ENCODE assay signal across 20 cellular contexts in the genomic region with DNA sequence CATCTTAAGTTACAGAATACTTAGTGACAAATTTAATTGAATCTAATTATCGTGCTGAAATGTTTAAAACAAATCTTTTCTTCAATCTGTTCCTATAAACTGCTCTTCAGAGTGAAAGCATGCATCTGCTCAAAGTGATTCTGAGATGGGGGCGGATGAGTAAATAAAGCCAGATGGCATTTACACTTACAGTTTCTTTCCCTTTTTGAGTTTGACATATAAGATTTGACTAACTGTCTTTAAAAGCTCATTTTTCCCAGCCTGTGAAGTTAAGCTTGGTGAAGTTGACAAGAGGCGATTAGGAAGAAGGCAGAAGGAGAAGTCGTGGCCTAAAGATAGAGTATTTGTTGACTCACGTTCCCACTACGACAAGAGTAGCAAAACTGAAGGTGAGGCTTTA.
DNase-seq lines count a peak whose midpoint lies in the region; ATAC-seq, FAIRE-seq and TF ChIP-seq lines count a peak whose summit lies in the region.
"Had no signal": no experiment of that assay in that cellular context is flagged by ENCODE, and none has a peak within 500 bp of the region (broad histone marks: within the 10 kb centered on the region; RNA-seq: fewer than 3 reads in every experiment).

No MANE protein-coding gene starts in this region.

- intact Hi-C loops in vagina (cut with DNase I), result no loop called here

- peak; percentile 34 for DNase-seq in NCI-H82 (lab: John Stamatoyannopoulos, UW)
- DNase-seq in NCI-H82 treated with DMSO at 0.1 percent for 48 hours (lab: John Stamatoyannopoulos, UW; ENCODE audit: unreplicated experiment), result no peak
- DNase-seq in RPMI7951 (ENCODE audit: low read depth), result peak; percentile 47
- DNase-seq in hepatocyte (ENCODE audit: low spot score), result no peak
- no peak for DNase-seq in vagina (ENCODE audit: extremely low spot score in 2 of 2)
- DNase-seq in frontal cortex (ENCODE audit: low spot score in 2 of 2), result no peak
- DNase-seq in NCI-H774 (lab: John Stamatoyannopoulos, UW), result no peak
- DNase-seq: activated CD4-positive, alpha-beta T cell treated with anti-CD3 and anti-CD28 coated beads, Interleukin-2, amount 10 ng/mL, durations not matched to agents 24 days and 14 days; activated naive CD4-positive, alpha-beta T cell treated with anti-CD3 and anti-CD28 coated beads, Interleukin-2, amount 10 ng/mL, durations not matched to agents 7 days and 5 days; activated T-cell treated with anti-CD3 and anti-CD28 coated beads for 4 hours; CD4-positive, CD25-positive, alpha-beta regulatory T cell; esophagus squamous epithelium; kidney; MM.1S; NCI-H1930; stimulated activated naive B cell treated with anti-CD40 and anti-IgM and Interleukin-4, amounts not matched to agents 10 μg/mL and 1 μg/mL and 100 μg/mL, for 72 hours; upper lobe of right lung had no signal

- H3K27me3 ChIP-seq in hepatocyte, result no peaks in the 10 kb centered on the region
- H3K27me3 ChIP-seq in vagina, result no peaks in the 10 kb centered on the region
- H3K27me3 ChIP-seq: esophagus squamous epithelium, upper lobe of right lung had no signal

- 67% methylated on average over 6 of the region's 6 CpGs for WGBS in hepatocyte (ENCODE audit: low lambda C conversion rate, missing lambda C conversion rate)

- no peak for FAIRE-seq in frontal cortex (lab: Jason Lieb, UNC)
- FAIRE-seq: kidney, TTC549 had no signal

- no peak overlapping the region for H3K4me3 ChIP-seq in hepatocyte
- H3K4me3 ChIP-seq in vagina, result no peak overlapping the region
- H3K4me3 ChIP-seq: esophagus squamous epithelium, upper lobe of right lung had no signal

- TF ChIP-seq CTCF in hepatocyte (IDR thresholded peaks at IDR 0.05; ENCODE audit: poor library complexity) (no peak), vagina (IDR thresholded peaks at IDR 0.05) (no peak)

- no peaks in the 10 kb centered on the region for H4K20me1 ChIP-seq in hepatocyte (ENCODE audit: insufficient read depth, poor library complexity, severe bottlenecking)

- H3K9me3 ChIP-seq in hepatocyte (ENCODE audit: low read depth) (no peaks in the 10 kb centered on the region), vagina (peaks cover 3% of the 10 kb centered on the region)
- H3K9me3 ChIP-seq: upper lobe of right lung had no signal

- H3K4me1 ChIP-seq in hepatocyte (ENCODE audit: insufficient read depth) (peaks cover 4% of the 10 kb centered on the region), vagina (peaks cover 5% of the 10 kb centered on the region)

- no peaks in the 10 kb centered on the region for H3K9me2 ChIP-seq in hepatocyte (replicated peaks; ENCODE audit: insufficient read depth)

- no peak overlapping the region for H3K4me2 ChIP-seq in hepatocyte

- peak overlapping the region; percentile 0 for H3K27ac ChIP-seq in hepatocyte
- H3K27ac ChIP-seq in vagina, result peak overlapping the region; percentile 33
- H3K27ac ChIP-seq: upper lobe of right lung had no signal

- TF ChIP-seq POLR2A in vagina (IDR thresholded peaks at IDR 0.05), result no peak

- no peaks in the 10 kb centered on the region for H3K79me2 ChIP-seq in hepatocyte

- no peak for ATAC-seq in GM21390 (IDR thresholded peaks at IDR 0.05; ENCODE audit: unreplicated experiment)
- ATAC-seq: Panc1, upper lobe of right lung had no signal

- H2AFZ ChIP-seq in hepatocyte, result no peak overlapping the region

- H3K36me3 ChIP-seq in hepatocyte (replicated peaks; ENCODE audit: insufficient read depth, low read depth), result no peaks in the 10 kb centered on the region
- no peaks in the 10 kb centered on the region for H3K36me3 ChIP-seq in vagina
- H3K36me3 ChIP-seq: esophagus squamous epithelium, upper lobe of right lung had no signal

Comparison
In these comparisons a context has a peak if more than half of its experiments do, and no peak if none do; other contexts are left out.
1. DNase-seq: peak in NCI-H82 (single experiment) and RPMI7951 (single experiment); none in NCI-H82 treated with DMSO at 0.1 percent for 48 hours (single experiment), hepatocyte (single experiment), vagina (0 of 2), frontal cortex (0 of 2) and NCI-H774 (single experiment).